Comparison of ENCODE assay signal across 16 cellular contexts in the genomic region with DNA sequence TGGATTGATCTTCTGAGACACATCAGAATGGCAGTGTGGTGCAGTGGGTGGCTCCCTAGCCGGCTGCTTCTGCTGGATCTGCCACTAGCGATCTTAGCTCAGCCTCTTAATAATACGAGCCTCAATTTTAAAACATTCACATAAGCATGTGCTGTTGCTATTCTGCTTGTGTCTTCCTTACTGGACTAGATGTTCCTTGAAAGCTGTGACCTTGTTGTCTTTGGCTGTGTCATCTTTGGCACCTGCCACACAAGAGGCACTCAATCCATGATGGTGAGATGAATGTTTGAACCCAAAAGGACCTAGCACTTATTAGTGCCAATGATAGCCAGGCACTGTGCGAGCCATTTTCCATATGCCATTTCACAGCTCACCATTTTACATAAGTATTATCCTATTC.
"Had no signal": no experiment of that assay in that cellular context is flagged by ENCODE, and none has a peak within 500 bp of the region (broad histone marks: within the 10 kb centered on the region; RNA-seq: fewer than 3 reads in every experiment).

No MANE protein-coding gene starts in this region.

- H3K36me3 Mint-ChIP-seq: activated CD8-positive, alpha-beta memory T cell treated with anti-CD3 and anti-CD28 coated beads, Interleukin-2, amount 10 ng/mL, durations not matched to agents 7 days and 5 days; activated naive CD4-positive, alpha-beta T cell treated with anti-CD3 and anti-CD28 coated beads, Interleukin-2, amount 50 U/mL, for 24 hours had no signal

- H3K4me1 ChIP-seq: lower lobe of right lung, spleen had no signal

- H3K4me3 ChIP-seq: lower lobe of right lung, right lobe of liver, spleen, thoracic aorta had no signal

- H3K4me1 Mint-ChIP-seq: activated naive CD4-positive, alpha-beta T cell treated with anti-CD3 and anti-CD28 coated beads, Interleukin-2, amount 50 U/mL, for 24 hours had no signal

- DNase-seq: activated CD4-positive, alpha-beta T cell treated with anti-CD3 and anti-CD28 coated beads, Interleukin-2, amount 10 ng/mL, durations not matched to agents 7 days and 5 days; activated CD8-positive, alpha-beta memory T cell treated with anti-CD3 and anti-CD28 coated beads, Interleukin-2, amount 10 ng/mL, durations not matched to agents 7 days and 5 days; activated gamma-delta T cell; activated T-cell treated with anti-CD3 and anti-CD28 coated beads for 4 hours; central memory CD4-positive, alpha-beta T cell; effector memory CD8-positive, alpha-beta T cell; right lobe of liver; spleen; stimulated activated naive CD4-positive, alpha-beta T cell treated with Interleukin-2 at 50 U/mL for 16 hours had no signal

- H3K27ac Mint-ChIP-seq: activated CD4-positive, alpha-beta T cell treated with anti-CD3 and anti-CD28 coated beads, Interleukin-2, amount 10 ng/mL, durations not matched to agents 7 days and 5 days; activated CD8-positive, alpha-beta memory T cell treated with anti-CD3 and anti-CD28 coated beads, Interleukin-2, amount 10 ng/mL, durations not matched to agents 7 days and 5 days; activated CD8-positive, alpha-beta T cell treated with anti-CD3 and anti-CD28 coated beads for 36 hours; activated naive CD4-positive, alpha-beta T cell treated with anti-CD3 and anti-CD28 coated beads, Interleukin-2, amount 50 U/mL, for 24 hours; activated T-helper 1 cell treated with anti-CD3 and anti-CD28 coated beads, Interleukin-12 subunit alpha, Interleukin-12 subunit beta, Interleukin-2, Interleukin-4 antibody, amounts not matched to agents 30 ng/mL and 10 ng/mL and 1 ng/mL, durations not matched to agents 14 hours and 24 hours and 36 hours; effector memory CD8-positive, alpha-beta T cell had no signal

- H3K9me3 Mint-ChIP-seq: activated CD4-positive, alpha-beta T cell treated with anti-CD3 and anti-CD28 coated beads, Interleukin-2, amount 10 ng/mL, durations not matched to agents 7 days and 5 days; activated CD8-positive, alpha-beta T cell treated with anti-CD3 and anti-CD28 coated beads for 36 hours; activated naive CD4-positive, alpha-beta T cell treated with anti-CD3 and anti-CD28 coated beads, Interleukin-2, amount 50 U/mL, for 24 hours; activated T-helper 1 cell treated with anti-CD3 and anti-CD28 coated beads, Interleukin-12 subunit alpha, Interleukin-12 subunit beta, Interleukin-2, Interleukin-4 antibody, amounts not matched to agents 30 ng/mL and 10 ng/mL and 1 ng/mL, durations not matched to agents 14 hours and 24 hours and 36 hours; effector memory CD8-positive, alpha-beta T cell; type B pancreatic cell had no signal

- ATAC-seq: effector memory CD8-positive, alpha-beta T cell; right lobe of liver; SK-N-SH treated with all-trans-retinoic acid at 6 μM for 48 hours had no signal

- H3K36me3 ChIP-seq: lower lobe of right lung, right lobe of liver, spleen, thoracic aorta had no signal

- H3K4me3 Mint-ChIP-seq: activated CD4-positive, alpha-beta T cell treated with anti-CD3 and anti-CD28 coated beads, Interleukin-2, amount 10 ng/mL, durations not matched to agents 7 days and 5 days; activated CD8-positive, alpha-beta memory T cell treated with anti-CD3 and anti-CD28 coated beads, Interleukin-2, amount 10 ng/mL, durations not matched to agents 7 days and 5 days; activated CD8-positive, alpha-beta T cell treated with anti-CD3 and anti-CD28 coated beads for 36 hours; activated naive CD4-positive, alpha-beta T cell treated with anti-CD3 and anti-CD28 coated beads, Interleukin-2, amount 50 U/mL, for 24 hours; activated T-helper 1 cell treated with anti-CD3 and anti-CD28 coated beads, Interleukin-12 subunit alpha, Interleukin-12 subunit beta, Interleukin-2, Interleukin-4 antibody, amounts not matched to agents 30 ng/mL and 10 ng/mL and 1 ng/mL, durations not matched to agents 14 hours and 24 hours and 36 hours; effector memory CD8-positive, alpha-beta T cell had no signal

- H3K9me3 ChIP-seq: lower lobe of right lung, right lobe of liver, spleen, thoracic aorta had no signal

- H3K27ac ChIP-seq: lower lobe of right lung, right lobe of liver, spleen, thoracic aorta had no signal

- H3K27me3 ChIP-seq: right lobe of liver had no signal
